In the genomic region with DNA sequence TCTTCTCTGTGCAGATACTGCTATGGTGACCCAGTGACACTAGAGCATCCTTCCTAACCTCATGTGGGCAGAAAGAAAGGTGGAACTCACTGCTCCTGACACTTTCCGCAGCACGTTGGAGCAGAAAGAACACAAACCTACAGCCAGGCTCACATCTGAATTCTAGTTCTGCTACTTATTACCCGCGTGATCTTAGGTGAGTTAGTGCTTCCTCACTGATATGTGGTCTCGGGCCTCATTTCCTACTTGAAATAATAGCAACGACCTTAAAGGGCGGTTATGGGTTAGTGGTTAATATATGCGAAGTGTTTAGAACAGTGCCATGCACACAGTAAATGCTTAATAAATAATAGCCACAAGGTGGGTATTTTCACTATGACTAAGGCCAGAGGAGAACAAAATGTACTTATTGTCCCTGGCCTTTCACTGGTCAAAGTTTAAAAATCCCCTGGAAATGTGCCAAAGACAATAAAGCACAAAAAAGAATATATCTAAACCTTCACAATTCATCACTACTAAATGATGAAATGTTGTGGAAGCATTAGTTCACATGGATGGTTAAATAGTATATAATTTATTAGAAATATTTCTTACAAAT, we compare ENCODE assay signal across 1 cellular context.
A peak's percentile ranks its signal among the peaks of the same experiment; 100 is the strongest.
TF ChIP-seq lines count a peak whose summit lies in the region.

No MANE protein-coding gene starts in this region.

TF ChIP-seq in GM12878, 131 proteins besides CTCF, POLR2A, EP300 and RAD21 (continued from another document):
- TF ChIP-seq MTA2 (IDR thresholded peaks at IDR 0.05; ENCODE audit: low read depth) (peak; percentile 97), BHLHE40 (IDR thresholded peaks at IDR 0.05; ENCODE audit: borderline replicate concordance in 1 of 2, low read depth in 2 of 2, low read length in 1 of 2) (peak; percentile 51 to 81; a peak in 3 of 4 replicates), SMARCA5 (IDR thresholded peaks at IDR 0.05) (peak; percentile 89), NR2F1 (conservative IDR thresholded peaks at IDR 0.05) (peak; percentile 92), TCF3 (IDR thresholded peaks at IDR 0.05; ENCODE audit: borderline replicate concordance, insufficient read depth, low read depth, low read length) (no peak), GATAD2B (conservative IDR thresholded peaks at IDR 0.05; ENCODE audit: low read depth) (peak; percentile 69), CREB1 (IDR thresholded peaks at IDR 0.05; ENCODE audit: low read depth) (no peak), ATF7 (IDR thresholded peaks at IDR 0.05; ENCODE audit: low read depth) (peak; percentile 77), SUZ12 (IDR thresholded peaks at IDR 0.05; ENCODE audit: unreplicated experiment) (no peak), NFIC (IDR thresholded peaks at IDR 0.05; ENCODE audit: low read depth, low read length) (peak; percentile 69; the same call in 1 of the 2 replicates), CHD4 (IDR thresholded peaks at IDR 0.05) (no peak), BACH1 (IDR thresholded peaks at IDR 0.05; ENCODE audit: borderline replicate concordance) (peak; percentile 49; the same call in 1 of the 2 replicates), ASH2L (IDR thresholded peaks at IDR 0.05; ENCODE audit: borderline replicate concordance, low read depth) (no peak), ZNF207 (IDR thresholded peaks at IDR 0.05; ENCODE audit: borderline replicate concordance) (peak; percentile 22; the same call in 1 of the 2 replicates), SMC3 (IDR thresholded peaks at IDR 0.05; ENCODE audit: borderline replicate concordance, low read length) (no peak), IRF4 (IDR thresholded peaks at IDR 0.05; ENCODE audit: low read depth, low read length) (peak; percentile 84), YY1 (IDR thresholded peaks at IDR 0.05; ENCODE audit: low read depth, low read length) (no peak), ZSCAN29 (IDR thresholded peaks at IDR 0.05) (peak; percentile 73; the same call in 1 of the 2 replicates), STAT3 (IDR thresholded peaks at IDR 0.05; ENCODE audit: low read depth, low read length) (peak; percentile 77; the same call in 1 of the 2 replicates), JUNB (IDR thresholded peaks at IDR 0.05) (peak; percentile 81), IKZF1 (conservative IDR thresholded peaks at IDR 0.05) (peak; percentile 78), MXI1 (IDR thresholded peaks at IDR 0.05; ENCODE audit: low read depth, low read length) (peak; percentile 49; the same call in 1 of the 2 replicates), CBFB (IDR thresholded peaks at IDR 0.05; ENCODE audit: low read depth) (peak; percentile 59; the same call in 1 of the 2 replicates), WRNIP1 (IDR thresholded peaks at IDR 0.05; ENCODE audit: borderline replicate concordance, low read depth, low read length) (0 out of 2 replicates have a peak, but pooled peaks have one; percentile 79), ZNF24 (IDR thresholded peaks at IDR 0.05) (peak; percentile 92), POLR2AphosphoS5 (IDR thresholded peaks at IDR 0.05; ENCODE audit: low read length) (peak; percentile 50; the same call in 1 of the 2 replicates), IKZF2 (IDR thresholded peaks at IDR 0.05) (peak; percentile 80 to 86; a peak in 2 of 4 replicates), ZNF217 (IDR thresholded peaks at IDR 0.05) (peak; percentile 88; the same call in 1 of the 2 replicates), BCL11A (IDR thresholded peaks at IDR 0.05; ENCODE audit: low read depth, low read length) (peak; percentile 60; the same call in 1 of the 2 replicates), SREBF1 (IDR thresholded peaks at IDR 0.05; ENCODE audit: low read length) (no peak), ETV6 (conservative IDR thresholded peaks at IDR 0.05 in 1 of 2, IDR thresholded peaks at IDR 0.05 in 1 of 2; ENCODE audit: borderline replicate concordance in 1 of 2, low read depth in 1 of 2) (0 out of 4 replicates have a peak, but pooled peaks of 1 of the 2 experiments have one; percentile 50), SIX5 (IDR thresholded peaks at IDR 0.05; ENCODE audit: low read depth, low read length, severe bottlenecking) (no peak)
- TF ChIP-seq, protein P1, sequence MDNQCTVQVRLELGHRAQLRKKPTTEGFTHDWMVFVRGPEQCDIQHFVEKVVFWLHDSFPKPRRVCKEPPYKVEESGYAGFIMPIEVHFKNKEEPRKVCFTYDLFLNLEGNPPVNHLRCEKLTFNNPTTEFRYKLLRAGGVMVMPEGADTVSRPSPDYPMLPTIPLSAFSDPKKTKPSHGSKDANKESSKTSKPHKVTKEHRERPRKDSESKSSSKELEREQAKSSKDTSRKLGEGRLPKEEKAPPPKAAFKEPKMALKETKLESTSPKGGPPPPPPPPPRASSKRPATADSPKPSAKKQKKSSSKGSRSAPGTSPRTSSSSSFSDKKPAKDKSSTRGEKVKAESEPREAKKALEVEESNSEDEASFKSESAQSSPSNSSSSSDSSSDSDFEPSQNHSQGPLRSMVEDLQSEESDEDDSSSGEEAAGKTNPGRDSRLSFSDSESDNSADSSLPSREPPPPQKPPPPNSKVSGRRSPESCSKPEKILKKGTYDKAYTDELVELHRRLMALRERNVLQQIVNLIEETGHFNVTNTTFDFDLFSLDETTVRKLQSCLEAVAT (IDR thresholded peaks at IDR 0.05) = peak; percentile 90
- TF ChIP-seq, protein P2, sequence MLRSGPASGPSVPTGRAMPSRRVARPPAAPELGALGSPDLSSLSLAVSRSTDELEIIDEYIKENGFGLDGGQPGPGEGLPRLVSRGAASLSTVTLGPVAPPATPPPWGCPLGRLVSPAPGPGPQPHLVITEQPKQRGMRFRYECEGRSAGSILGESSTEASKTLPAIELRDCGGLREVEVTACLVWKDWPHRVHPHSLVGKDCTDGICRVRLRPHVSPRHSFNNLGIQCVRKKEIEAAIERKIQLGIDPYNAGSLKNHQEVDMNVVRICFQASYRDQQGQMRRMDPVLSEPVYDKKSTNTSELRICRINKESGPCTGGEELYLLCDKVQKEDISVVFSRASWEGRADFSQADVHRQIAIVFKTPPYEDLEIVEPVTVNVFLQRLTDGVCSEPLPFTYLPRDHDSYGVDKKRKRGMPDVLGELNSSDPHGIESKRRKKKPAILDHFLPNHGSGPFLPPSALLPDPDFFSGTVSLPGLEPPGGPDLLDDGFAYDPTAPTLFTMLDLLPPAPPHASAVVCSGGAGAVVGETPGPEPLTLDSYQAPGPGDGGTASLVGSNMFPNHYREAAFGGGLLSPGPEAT (IDR thresholded peaks at IDR 0.05; ENCODE audit: low read depth) = peak; percentile 97
- TF ChIP-seq, protein P3, sequence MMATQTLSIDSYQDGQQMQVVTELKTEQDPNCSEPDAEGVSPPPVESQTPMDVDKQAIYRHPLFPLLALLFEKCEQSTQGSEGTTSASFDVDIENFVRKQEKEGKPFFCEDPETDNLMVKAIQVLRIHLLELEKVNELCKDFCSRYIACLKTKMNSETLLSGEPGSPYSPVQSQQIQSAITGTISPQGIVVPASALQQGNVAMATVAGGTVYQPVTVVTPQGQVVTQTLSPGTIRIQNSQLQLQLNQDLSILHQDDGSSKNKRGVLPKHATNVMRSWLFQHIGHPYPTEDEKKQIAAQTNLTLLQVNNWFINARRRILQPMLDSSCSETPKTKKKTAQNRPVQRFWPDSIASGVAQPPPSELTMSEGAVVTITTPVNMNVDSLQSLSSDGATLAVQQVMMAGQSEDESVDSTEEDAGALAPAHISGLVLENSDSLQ (IDR thresholded peaks at IDR 0.05) = 0 out of 2 replicates have a peak, but pooled peaks have one; percentile 1
- TF ChIP-seq, protein P4, sequence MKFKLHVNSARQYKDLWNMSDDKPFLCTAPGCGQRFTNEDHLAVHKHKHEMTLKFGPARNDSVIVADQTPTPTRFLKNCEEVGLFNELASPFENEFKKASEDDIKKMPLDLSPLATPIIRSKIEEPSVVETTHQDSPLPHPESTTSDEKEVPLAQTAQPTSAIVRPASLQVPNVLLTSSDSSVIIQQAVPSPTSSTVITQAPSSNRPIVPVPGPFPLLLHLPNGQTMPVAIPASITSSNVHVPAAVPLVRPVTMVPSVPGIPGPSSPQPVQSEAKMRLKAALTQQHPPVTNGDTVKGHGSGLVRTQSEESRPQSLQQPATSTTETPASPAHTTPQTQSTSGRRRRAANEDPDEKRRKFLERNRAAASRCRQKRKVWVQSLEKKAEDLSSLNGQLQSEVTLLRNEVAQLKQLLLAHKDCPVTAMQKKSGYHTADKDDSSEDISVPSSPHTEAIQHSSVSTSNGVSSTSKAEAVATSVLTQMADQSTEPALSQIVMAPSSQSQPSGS (IDR thresholded peaks at IDR 0.05; ENCODE audit: low read length) = peak; percentile 40; the same call in 1 of the 2 replicates
- TF ChIP-seq, protein P5, sequence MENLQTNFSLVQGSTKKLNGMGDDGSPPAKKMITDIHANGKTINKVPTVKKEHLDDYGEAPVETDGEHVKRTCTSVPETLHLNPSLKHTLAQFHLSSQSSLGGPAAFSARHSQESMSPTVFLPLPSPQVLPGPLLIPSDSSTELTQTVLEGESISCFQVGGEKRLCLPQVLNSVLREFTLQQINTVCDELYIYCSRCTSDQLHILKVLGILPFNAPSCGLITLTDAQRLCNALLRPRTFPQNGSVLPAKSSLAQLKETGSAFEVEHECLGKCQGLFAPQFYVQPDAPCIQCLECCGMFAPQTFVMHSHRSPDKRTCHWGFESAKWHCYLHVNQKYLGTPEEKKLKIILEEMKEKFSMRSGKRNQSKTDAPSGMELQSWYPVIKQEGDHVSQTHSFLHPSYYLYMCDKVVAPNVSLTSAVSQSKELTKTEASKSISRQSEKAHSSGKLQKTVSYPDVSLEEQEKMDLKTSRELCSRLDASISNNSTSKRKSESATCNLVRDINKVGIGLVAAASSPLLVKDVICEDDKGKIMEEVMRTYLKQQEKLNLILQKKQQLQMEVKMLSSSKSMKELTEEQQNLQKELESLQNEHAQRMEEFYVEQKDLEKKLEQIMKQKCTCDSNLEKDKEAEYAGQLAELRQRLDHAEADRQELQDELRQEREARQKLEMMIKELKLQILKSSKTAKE (IDR thresholded peaks at IDR 0.05; ENCODE audit: low read depth, poor library complexity, severe bottlenecking) = peak; percentile 69
- TF ChIP-seq, protein P6, sequence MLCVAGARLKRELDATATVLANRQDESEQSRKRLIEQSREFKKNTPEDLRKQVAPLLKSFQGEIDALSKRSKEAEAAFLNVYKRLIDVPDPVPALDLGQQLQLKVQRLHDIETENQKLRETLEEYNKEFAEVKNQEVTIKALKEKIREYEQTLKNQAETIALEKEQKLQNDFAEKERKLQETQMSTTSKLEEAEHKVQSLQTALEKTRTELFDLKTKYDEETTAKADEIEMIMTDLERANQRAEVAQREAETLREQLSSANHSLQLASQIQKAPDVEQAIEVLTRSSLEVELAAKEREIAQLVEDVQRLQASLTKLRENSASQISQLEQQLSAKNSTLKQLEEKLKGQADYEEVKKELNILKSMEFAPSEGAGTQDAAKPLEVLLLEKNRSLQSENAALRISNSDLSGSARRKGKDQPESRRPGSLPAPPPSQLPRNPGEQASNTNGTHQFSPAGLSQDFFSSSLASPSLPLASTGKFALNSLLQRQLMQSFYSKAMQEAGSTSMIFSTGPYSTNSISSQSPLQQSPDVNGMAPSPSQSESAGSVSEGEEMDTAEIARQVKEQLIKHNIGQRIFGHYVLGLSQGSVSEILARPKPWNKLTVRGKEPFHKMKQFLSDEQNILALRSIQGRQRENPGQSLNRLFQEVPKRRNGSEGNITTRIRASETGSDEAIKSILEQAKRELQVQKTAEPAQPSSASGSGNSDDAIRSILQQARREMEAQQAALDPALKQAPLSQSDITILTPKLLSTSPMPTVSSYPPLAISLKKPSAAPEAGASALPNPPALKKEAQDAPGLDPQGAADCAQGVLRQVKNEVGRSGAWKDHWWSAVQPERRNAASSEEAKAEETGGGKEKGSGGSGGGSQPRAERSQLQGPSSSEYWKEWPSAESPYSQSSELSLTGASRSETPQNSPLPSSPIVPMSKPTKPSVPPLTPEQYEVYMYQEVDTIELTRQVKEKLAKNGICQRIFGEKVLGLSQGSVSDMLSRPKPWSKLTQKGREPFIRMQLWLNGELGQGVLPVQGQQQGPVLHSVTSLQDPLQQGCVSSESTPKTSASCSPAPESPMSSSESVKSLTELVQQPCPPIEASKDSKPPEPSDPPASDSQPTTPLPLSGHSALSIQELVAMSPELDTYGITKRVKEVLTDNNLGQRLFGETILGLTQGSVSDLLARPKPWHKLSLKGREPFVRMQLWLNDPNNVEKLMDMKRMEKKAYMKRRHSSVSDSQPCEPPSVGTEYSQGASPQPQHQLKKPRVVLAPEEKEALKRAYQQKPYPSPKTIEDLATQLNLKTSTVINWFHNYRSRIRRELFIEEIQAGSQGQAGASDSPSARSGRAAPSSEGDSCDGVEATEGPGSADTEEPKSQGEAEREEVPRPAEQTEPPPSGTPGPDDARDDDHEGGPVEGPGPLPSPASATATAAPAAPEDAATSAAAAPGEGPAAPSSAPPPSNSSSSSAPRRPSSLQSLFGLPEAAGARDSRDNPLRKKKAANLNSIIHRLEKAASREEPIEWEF (IDR thresholded peaks at IDR 0.05; ENCODE audit: insufficient replicate concordance, low read depth, low read length) = peak; percentile 61
- TF ChIP-seq, protein P7, sequence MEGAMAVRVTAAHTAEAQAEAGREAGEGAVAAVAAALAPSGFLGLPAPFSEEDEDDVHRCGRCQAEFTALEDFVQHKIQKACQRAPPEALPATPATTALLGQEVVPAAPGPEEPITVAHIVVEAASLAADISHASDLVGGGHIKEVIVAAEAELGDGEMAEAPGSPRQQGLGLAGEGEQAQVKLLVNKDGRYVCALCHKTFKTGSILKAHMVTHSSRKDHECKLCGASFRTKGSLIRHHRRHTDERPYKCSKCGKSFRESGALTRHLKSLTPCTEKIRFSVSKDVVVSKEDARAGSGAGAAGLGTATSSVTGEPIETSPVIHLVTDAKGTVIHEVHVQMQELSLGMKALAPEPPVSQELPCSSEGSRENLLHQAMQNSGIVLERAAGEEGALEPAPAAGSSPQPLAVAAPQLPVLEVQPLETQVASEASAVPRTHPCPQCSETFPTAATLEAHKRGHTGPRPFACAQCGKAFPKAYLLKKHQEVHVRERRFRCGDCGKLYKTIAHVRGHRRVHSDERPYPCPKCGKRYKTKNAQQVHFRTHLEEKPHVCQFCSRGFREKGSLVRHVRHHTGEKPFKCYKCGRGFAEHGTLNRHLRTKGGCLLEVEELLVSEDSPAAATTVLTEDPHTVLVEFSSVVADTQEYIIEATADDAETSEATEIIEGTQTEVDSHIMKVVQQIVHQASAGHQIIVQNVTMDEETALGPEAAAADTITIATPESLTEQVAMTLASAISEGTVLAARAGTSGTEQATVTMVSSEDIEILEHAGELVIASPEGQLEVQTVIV (IDR thresholded peaks at IDR 0.05; ENCODE audit: borderline replicate concordance, partially characterized antibody) = no peak
